Comparison of ENCODE assay signal across 8 cellular contexts in the genomic region with DNA sequence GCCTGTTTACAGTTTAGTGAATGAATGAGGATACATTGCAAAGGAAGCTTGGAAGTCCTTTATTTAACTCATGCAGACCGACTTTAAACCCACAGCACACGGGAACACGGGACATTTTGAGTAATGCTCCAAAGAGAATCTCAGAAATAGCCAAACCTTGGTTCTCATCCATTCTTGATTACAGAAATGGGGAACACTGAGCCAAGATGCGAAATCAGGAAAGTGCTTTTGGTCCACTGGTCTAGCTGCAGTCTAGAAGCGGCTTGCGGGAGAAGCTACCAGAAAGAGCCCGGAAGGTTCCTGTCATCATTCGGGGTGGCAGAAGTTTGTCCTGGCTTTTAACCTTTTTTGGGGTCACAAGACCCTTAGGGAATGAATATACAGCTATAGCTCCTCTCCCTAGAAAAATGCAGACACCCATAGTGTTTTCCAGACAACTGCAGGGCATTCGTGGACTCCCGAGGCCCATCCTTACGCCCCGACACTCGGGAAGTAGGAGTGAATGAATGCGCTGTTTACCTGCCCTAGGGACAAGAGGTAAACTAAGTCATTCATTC. TPM values are rescaled to one million over a fixed set of nuclear protein-coding genes. Genes with fewer than 3 reads are reported as not detected.
DNase-seq lines count a peak whose midpoint lies in the region; ATAC-seq and TF ChIP-seq lines count a peak whose summit lies in the region.

No MANE protein-coding gene starts in this region.

- H3K4me3 Mint-ChIP-seq in CD4-positive, alpha-beta memory T cell, result peak overlapping the region; percentile 61 to 82 (median 74)
- H3K4me3 Mint-ChIP-seq in effector memory CD8-positive, alpha-beta T cell, result peak overlapping the region; percentile 40 to 97
- peak overlapping the region; percentile 82 for H3K4me3 Mint-ChIP-seq in neural progenitor cell

- no peak for TF ChIP-seq CTCF in neural progenitor cell (IDR thresholded peaks at IDR 0.05)

- H3K9me3 Mint-ChIP-seq in CD4-positive, alpha-beta memory T cell, result peaks cover 0 to 2% (median 0%) of the 10 kb centered on the region in 8 donors
- H3K9me3 Mint-ChIP-seq in effector memory CD8-positive, alpha-beta T cell, result no peaks in the 10 kb centered on the region
- H3K9me3 Mint-ChIP-seq in neural progenitor cell, result no peaks in the 10 kb centered on the region

- H2AFZ ChIP-seq in neural progenitor cell (replicated peaks), result peak overlapping the region; percentile 93

- H4K20me1 ChIP-seq in neural progenitor cell (ENCODE audit: low read depth), result peaks cover 36% of the 10 kb centered on the region

- peaks cover 43% of the 10 kb centered on the region for H3K4me1 ChIP-seq in CD4-positive, alpha-beta memory T cell (ENCODE audit: insufficient read depth, low read length)
- no peaks in the 10 kb centered on the region for H3K4me1 ChIP-seq in neural progenitor cell

- H3K27ac ChIP-seq in CD4-positive, alpha-beta memory T cell (ENCODE audit: low read depth, low read length), result peak overlapping the region; percentile 81
- no peak overlapping the region for H3K27ac ChIP-seq in neural progenitor cell

- H3K36me3 ChIP-seq in CD4-positive, alpha-beta memory T cell (ENCODE audit: insufficient read depth, low read length), result no peaks in the 10 kb centered on the region
- no peaks in the 10 kb centered on the region for H3K36me3 ChIP-seq in neural progenitor cell

- CTCF ChIA-PET in CD4-positive, alpha-beta memory T cell (lab: Charles Lee; ENCODE audit: partially characterized antibody), result interaction anchor here (0.9 to 1.2 kb wide), 4 partner anchors 41 to 345 kb away, joined by 3 to 6 read pairs (median 4); no protein-coding TSS in a partner anchor

- H3F3A ChIP-seq in neural progenitor cell (ENCODE audit: low read depth), result peaks cover 17% of the 10 kb centered on the region

- intact Hi-C loops in CD4-positive, alpha-beta memory T cell (cut with micrococcal nuclease), result loop anchor here (2.0 kb wide), 2 partner anchors 23 to 327 kb away; no protein-coding TSS in a partner anchor

- peaks cover 44% of the 10 kb centered on the region for H3K79me2 ChIP-seq in neural progenitor cell (ENCODE audit: low read depth)

- H3K27ac Mint-ChIP-seq in CD4-positive, alpha-beta memory T cell, result peak overlapping the region in 6 of 7 donors; percentile 73 to 90 (median 84)
- peak overlapping the region; percentile 97 for H3K27ac Mint-ChIP-seq in effector memory CD8-positive, alpha-beta T cell
- no peak overlapping the region for H3K27ac Mint-ChIP-seq in neural progenitor cell

- peaks cover 23 to 43% (median 37%) of the 10 kb centered on the region in 4 donors for H3K4me1 Mint-ChIP-seq in CD4-positive, alpha-beta memory T cell
- peaks cover 33% of the 10 kb centered on the region in 2 donors for H3K4me1 Mint-ChIP-seq in effector memory CD8-positive, alpha-beta T cell (ENCODE audit: low read depth in 2 of 2)
- peaks cover 26% of the 10 kb centered on the region for H3K4me1 Mint-ChIP-seq in neural progenitor cell

- H3K36me3 Mint-ChIP-seq in CD4-positive, alpha-beta memory T cell, result peaks cover 0 to 5% of the 10 kb centered on the region in 2 donors
- peaks cover 26% of the 10 kb centered on the region for H3K36me3 Mint-ChIP-seq in effector memory CD8-positive, alpha-beta T cell (ENCODE audit: insufficient read depth)
- H3K36me3 Mint-ChIP-seq in neural progenitor cell, result no peaks in the 10 kb centered on the region

- no peak for ATAC-seq in effector memory CD8-positive, alpha-beta T cell (replicated peaks)
- ATAC-seq in GM21381 (IDR thresholded peaks at IDR 0.05; ENCODE audit: unreplicated experiment) (no peak), HG02759 (IDR thresholded peaks at IDR 0.05; ENCODE audit: unreplicated experiment) (no peak), GM18502 (IDR thresholded peaks at IDR 0.05; ENCODE audit: poor library complexity, unreplicated experiment) (no peak)

- peak overlapping the region; percentile 44 for H3K9ac ChIP-seq in neural progenitor cell

- H3K27me3 Mint-ChIP-seq in CD4-positive, alpha-beta memory T cell, result no peaks in the 10 kb centered on the region
- no peaks in the 10 kb centered on the region for H3K27me3 Mint-ChIP-seq in effector memory CD8-positive, alpha-beta T cell
- no peaks in the 10 kb centered on the region for H3K27me3 Mint-ChIP-seq in neural progenitor cell (ENCODE audit: insufficient read depth, low read depth)

- no peaks in the 10 kb centered on the region for H3K27me3 ChIP-seq in CD4-positive, alpha-beta memory T cell (ENCODE audit: insufficient read depth, low read length)
- no peaks in the 10 kb centered on the region for H3K27me3 ChIP-seq in neural progenitor cell

- no peaks in the 10 kb centered on the region for H3K9me3 ChIP-seq in CD4-positive, alpha-beta memory T cell (ENCODE audit: control insufficient read depth in 1 of 2, low read length in 2 of 2)
- H3K9me3 ChIP-seq in neural progenitor cell (ENCODE audit: low read depth), result no peaks in the 10 kb centered on the region

- H3K4me2 ChIP-seq in neural progenitor cell, result peak overlapping the region; percentile 92

- H3K4me3 ChIP-seq in CD4-positive, alpha-beta memory T cell (ENCODE audit: low read length in 2 of 2), result peak overlapping the region; percentile 32 to 71
- H3K4me3 ChIP-seq in neural progenitor cell, result peak overlapping the region; percentile 90

- POLR2A ChIA-PET in CD4-positive, alpha-beta memory T cell (lab: Charles Lee; ENCODE audit: partially characterized antibody), result interaction anchor here (0.7 to 3.0 kb wide), 15 partner anchors 9 to 310 kb away, joined by 3 to 26 read pairs (median 3); a partner anchor contains a TSS

- DNase-seq in CD4-positive, alpha-beta memory T cell, result no peak
- DNase-seq in NCI-H69 (lab: John Stamatoyannopoulos, UW) (peak; percentile 34), neural progenitor cell (ENCODE audit: low spot score) (no peak), UCSD-AML1 (lab: John Stamatoyannopoulos, UW; ENCODE audit: unreplicated experiment) (no peak)
- no peak for DNase-seq in effector memory CD8-positive, alpha-beta T cell

RNA-seq across cellular contexts. Expression of a gene that starts 0.5 kb away (rescaled TPM):
- 10 to 100 TPM; 26.1 to 28.0 TPM for total RNA-seq in CD4-positive, alpha-beta memory T cell
- polyA plus RNA-seq in CD4-positive, alpha-beta memory T cell, result 1 to 10 TPM; 4.3 to 8.1 TPM
- 20.8 and 27.3 TPM in 2 replicates for total RNA-seq in neural progenitor cell (ENCODE audit: low replicate concordance)
